Comparison of ENCODE assay signal across 9 cellular contexts in genomic region chr11:8962827-8963226, GRCh38. TPM values are rescaled to one million over a fixed set of nuclear protein-coding genes. Genes with fewer than 3 reads are reported as not detected.
DNase-seq lines count a peak whose midpoint lies in the region; ATAC-seq and TF ChIP-seq lines count a peak whose summit lies in the region.
"Had no signal": no experiment of that assay in that cellular context is flagged by ENCODE, and none has a peak within 500 bp of the region (broad histone marks: within the 10 kb centered on the region; RNA-seq: fewer than 3 reads in every experiment).

No MANE protein-coding gene starts in this region.

- peak overlapping the region in 1 of 2 donors; percentile 97 for H3K9ac ChIP-seq in mucosa of rectum (ENCODE audit: low read depth in 1 of 2, low read length in 2 of 2)

- H3K27me3 ChIP-seq in ascending aorta (no peaks in the 10 kb centered on the region), mucosa of rectum (ENCODE audit: control insufficient read depth in 2 of 2, insufficient read depth in 2 of 2, low read length in 2 of 2) (no peaks in the 10 kb centered on the region)

- H3K27me3 Mint-ChIP-seq in stimulated activated naive CD8-positive, alpha-beta T cell treated with anti-CD3 and anti-CD28 coated beads, Interleukin-15, Interleukin-2, amounts not matched to agents 100 ng/mL and 50 ng/mL, for 24 hours, result no peaks in the 10 kb centered on the region

- peak overlapping the region; percentile 93 for H3K4me3 Mint-ChIP-seq in stimulated activated naive CD8-positive, alpha-beta T cell treated with anti-CD3 and anti-CD28 coated beads, Interleukin-15, Interleukin-2, amounts not matched to agents 100 ng/mL and 50 ng/mL, for 24 hours

- peaks cover 6 to 21% of the 10 kb centered on the region in 2 donors for H3K4me1 ChIP-seq in ascending aorta
- peaks cover 22 to 27% of the 10 kb centered on the region in 2 donors for H3K4me1 ChIP-seq in mucosa of rectum (ENCODE audit: control insufficient read depth in 2 of 2, insufficient read depth in 2 of 2, low read length in 2 of 2)

- no peaks in the 10 kb centered on the region for H3K9me3 Mint-ChIP-seq in stimulated activated naive CD8-positive, alpha-beta T cell treated with anti-CD3 and anti-CD28 coated beads, Interleukin-15, Interleukin-2, amounts not matched to agents 100 ng/mL and 50 ng/mL, for 24 hours

- peak overlapping the region; percentile 43 for H3K27ac Mint-ChIP-seq in stimulated activated naive CD8-positive, alpha-beta T cell treated with anti-CD3 and anti-CD28 coated beads, Interleukin-15, Interleukin-2, amounts not matched to agents 100 ng/mL and 50 ng/mL, for 24 hours

- intact Hi-C loops in ascending aorta (cut with DNase I), result loop anchor here (5.0 kb wide), 3 partner anchors 91 to 281 kb away; partner anchors contain the start of genes RPL27A and TRIM66

- H3K4me1 Mint-ChIP-seq in stimulated activated naive CD8-positive, alpha-beta T cell treated with anti-CD3 and anti-CD28 coated beads, Interleukin-15, Interleukin-2, amounts not matched to agents 100 ng/mL and 50 ng/mL, for 24 hours (ENCODE audit: low read depth), result peaks cover 41% of the 10 kb centered on the region

- H3K36me3 ChIP-seq in ascending aorta (no peaks in the 10 kb centered on the region), mucosa of rectum (ENCODE audit: control insufficient read depth in 2 of 2, insufficient read depth in 2 of 2, low read length in 2 of 2) (no peaks in the 10 kb centered on the region)

- DNase-seq in stimulated activated naive CD8-positive, alpha-beta T cell treated with anti-CD3 and anti-CD28 coated beads, Interleukin-15, Interleukin-2, amounts not matched to agents 100 U/mL and 50 U/mL, for 24 hours, result no peak
- no peak for DNase-seq in ascending aorta (ENCODE audit: low spot score in 2 of 2)
- DNase-seq in LoVo (ENCODE audit: low spot score), result no peak
- no peak for DNase-seq in AG08395 (ENCODE audit: low spot score)
- no peak for DNase-seq in NCI-H510A treated with DMSO at 0.1 percent for 48 hours (lab: John Stamatoyannopoulos, UW)

- TF ChIP-seq CTCF in ascending aorta (IDR thresholded peaks at IDR 0.05), result no peak

- peak overlapping the region in 1 of 2 donors; percentile 88 for H3K4me3 ChIP-seq in ascending aorta
- peak overlapping the region; percentile 90 to 97 for H3K4me3 ChIP-seq in mucosa of rectum (ENCODE audit: low read length in 2 of 2)

- H3K27ac ChIP-seq in ascending aorta, result peak overlapping the region; percentile 95 to 97
- peak overlapping the region; percentile 41 to 98 for H3K27ac ChIP-seq in mucosa of rectum (ENCODE audit: low read depth in 2 of 2, low read length in 2 of 2)

- H3K36me3 Mint-ChIP-seq in stimulated activated naive CD8-positive, alpha-beta T cell treated with anti-CD3 and anti-CD28 coated beads, Interleukin-15, Interleukin-2, amounts not matched to agents 100 ng/mL and 50 ng/mL, for 24 hours (ENCODE audit: low read depth), result no peaks in the 10 kb centered on the region

- H3K9me3 ChIP-seq in ascending aorta (no peaks in the 10 kb centered on the region), mucosa of rectum (ENCODE audit: control insufficient read depth in 2 of 2, low read length in 2 of 2) (no peaks in the 10 kb centered on the region)

- ATAC-seq in stimulated activated naive CD8-positive, alpha-beta T cell treated with anti-CD3 and anti-CD28 coated beads, Interleukin-15, Interleukin-2, amounts not matched to agents 100 U/mL and 50 U/mL, for 24 hours, result no peak
- ATAC-seq in GM18909 (IDR thresholded peaks at IDR 0.05; ENCODE audit: poor library complexity, unreplicated experiment), result no peak

RNA-seq across cellular contexts. Expression of gene TMEM9B, which starts 1.4 kb away (rescaled TPM):
- 42.4 TPM for total RNA-seq in ascending aorta

RNA-seq across cellular contexts. Expression of gene ASCL3, which starts 20.0 kb away (rescaled TPM):
- not detected for total RNA-seq in ascending aorta
- total RNA-seq: Daoy had no signal

RNA-seq across cellular contexts. Expression of gene C11orf16, which starts 30.1 kb away (rescaled TPM):
- not detected for total RNA-seq in ascending aorta
- total RNA-seq: Daoy had no signal

RNA-seq across cellular contexts. Expression of gene NRIP3, which starts 41.0 kb away (rescaled TPM):
- 7.7 TPM for total RNA-seq in ascending aorta

RNA-seq across cellular contexts. Expression of gene AKIP1, which starts 51.8 kb away (rescaled TPM):
- total RNA-seq in ascending aorta, result 11.4 TPM
